ENCODE assay signal across 8 cellular contexts in genomic region chr9:120842685-120843485, GRCh38. TPM values are rescaled to one million over a fixed set of nuclear protein-coding genes. Genes with fewer than 3 reads are reported as not detected.
DNase-seq lines count a peak whose midpoint lies in the region; ATAC-seq and TF ChIP-seq lines count a peak whose summit lies in the region.

PSMD5 (minus strand) TSS chr9:120842922; CDS start chr9:120842909, 13 bp downstream.

- WGBS in HUES64: 1% methylated on average over 62 of the region's 62 CpGs

- H3K27me3 ChIP-seq in HUES64 (ENCODE audit: insufficient read depth, low read length): no peaks in the 10 kb centered on the region

- H3K9me3 ChIP-seq in HUES64 (ENCODE audit: insufficient read depth, low read depth, low read length): no peaks in the 10 kb centered on the region

- H3K4me1 ChIP-seq in HUES64 (ENCODE audit: insufficient read depth, low read length): peaks cover 16% of the 10 kb centered on the region

- ATAC-seq in GM21423 (IDR thresholded peaks at IDR 0.05; ENCODE audit: unreplicated experiment): peak; percentile 99

- peaks cover 16% of the 10 kb centered on the region for H3K36me3 ChIP-seq in HUES64 (ENCODE audit: insufficient read depth, low read length)

- no peak for TF ChIP-seq CTCF in epithelial cell of proximal tubule (conservative IDR thresholded peaks at IDR 0.05; ENCODE audit: low read depth, low read length)

- DNase-seq in Caki2 (ENCODE audit: low read depth): peak; percentile 98
- DNase-seq in OCI-M2 (lab: John Stamatoyannopoulos, UW; ENCODE audit: unreplicated experiment): peak; percentile 82
- peak; percentile 92 for DNase-seq in activated T-cell treated with anti-CD3 and anti-CD28 coated beads, Interleukin-2, amount 50 U/mL, for 1 hour
- peak; percentile 95 for DNase-seq in epithelial cell of proximal tubule (ENCODE audit: low read depth)
- peak; percentile 99 for DNase-seq in mucosa of gallbladder (ENCODE audit: low spot score)
- DNase-seq in stimulated activated CD8-positive, alpha-beta memory T cell treated with anti-CD3 and anti-CD28 coated beads, Interleukin-4, amount 100 ng/mL, for 4 hours (ENCODE audit: low read depth in 2 of 2, low spot score in 1 of 2): peak; percentile 88 to 93

- peak within 1 kb of the TSS; percentile 96 for H3K27ac ChIP-seq in HUES64 (ENCODE audit: low read depth, low read length)

- in situ Hi-C loops in Caki2 (cut with HindIII; ENCODE audit: low pct_unique_long_range_greater_than_20kb, low sequenced_read_pairs): no loop called here

- peak within 1 kb of the TSS; percentile 85 for H3K4me3 ChIP-seq in HUES64 (ENCODE audit: low read length)
- H3K4me3 ChIP-seq in epithelial cell of proximal tubule (ENCODE audit: low read depth, low read length): peak within 1 kb of the TSS; percentile 100

- peak within 1 kb of the TSS; percentile 98 for H3K9ac ChIP-seq in HUES64 (ENCODE audit: low read depth, low read length)

RNA-seq across cellular contexts. Expression of gene PSMD5, which starts in this region (rescaled TPM):
- 22.2 and 29.2 TPM in 2 replicates for total RNA-seq in Caki2 (2014; rRNA removed; shearing (Covaris generic); ENCODE audit: low replicate concordance)
- polyA plus RNA-seq in HUES64 (2013, experiment 1 of 2): 33.4 TPM
- 29.9 TPM for polyA plus RNA-seq in HUES64 (2013, experiment 2 of 2)
- total RNA-seq in epithelial cell of proximal tubule (31.4 and 42.1 TPM in 2 replicates), mucosa of gallbladder (65.1 TPM)

Comparison
In these comparisons a context has a peak if more than half of its experiments do, and no peak if none do; other contexts are left out.
1. Peak in every context shown above with its lines: DNase-seq, ATAC-seq, H3K4me3 ChIP-seq and H3K27ac ChIP-seq.